In genomic region chr11:33500865-33501479, GRCh38 we compare ENCODE assay signal across 11 cellular contexts.
DNase-seq lines count a peak whose midpoint lies in the region; ATAC-seq and TF ChIP-seq lines count a peak whose summit lies in the region.
"Had no signal": no experiment of that assay in that cellular context is flagged by ENCODE, and none has a peak within 500 bp of the region (broad histone marks: within the 10 kb centered on the region; RNA-seq: fewer than 3 reads in every experiment).

No MANE protein-coding gene starts in this region.

- DNase-seq in EH (ENCODE audit: low read depth) (peak; percentile 70), LNCaP clone FGC (ENCODE audit: low read depth) (peak; percentile 7), astrocyte of the hippocampus (ENCODE audit: low read depth, low spot score) (peak; percentile 72), kidney tubule cell (ENCODE audit: low spot score) (peak; percentile 18), mesenteric fat pad (ENCODE audit: low spot score) (no peak), lower leg skin (ENCODE audit: low spot score in 2 of 2) (no peak)
- DNase-seq: DMS79 treated with DMSO at 0.1 percent for 48 hours; naive thymus-derived CD4-positive, alpha-beta T cell had no signal

- WGBS in lower leg skin, 2 donors = 12 to 20% methylated on average over 2 of the region's 2 CpGs

- no peak for TF ChIP-seq CTCF in LNCaP clone FGC (IDR thresholded peaks at IDR 0.05; ENCODE audit: control insufficient read depth, extremely low read depth, insufficient read depth)
- TF ChIP-seq CTCF in lower leg skin (IDR thresholded peaks at IDR 0.05) = no peak

- intact Hi-C loops in lower leg skin (cut with DNase I; ENCODE audit: low total_unique reads) = no loop called here

- H3K4me3 ChIP-seq in LNCaP clone FGC (ENCODE audit: low read depth, low read length) (no peak overlapping the region), lower leg skin (ENCODE audit: low read depth, poor library complexity, severe bottlenecking) (no peak overlapping the region)
- H3K4me3 ChIP-seq: heart right ventricle had no signal

- no peak for TF ChIP-seq POLR2A in lower leg skin (IDR thresholded peaks at IDR 0.05)

- ATAC-seq in HG03159 (IDR thresholded peaks at IDR 0.05; ENCODE audit: unreplicated experiment) = no peak
- no peak for ATAC-seq in HG03460 (IDR thresholded peaks at IDR 0.05; ENCODE audit: unreplicated experiment)
- ATAC-seq: heart right ventricle; naive thymus-derived CD4-positive, alpha-beta T cell had no signal

Comparison
In these comparisons a context has a peak if more than half of its experiments do, and no peak if none do; other contexts are left out.
1. DNase-seq: peak in EH (single experiment), LNCaP clone FGC (single experiment), astrocyte of the hippocampus (single experiment) and kidney tubule cell (single experiment); none in mesenteric fat pad (single experiment) and lower leg skin (0 of 2).